17 cellular contexts compared by ENCODE assay signal in genomic region chr11:102191832-102192231, GRCh38.
A peak's percentile ranks its signal among the peaks of the same experiment; 100 is the strongest.
DNase-seq lines count a peak whose midpoint lies in the region; ATAC-seq, FAIRE-seq and TF ChIP-seq lines count a peak whose summit lies in the region.
"Had no signal": no experiment of that assay in that cellular context is flagged by ENCODE, and none has a peak within 500 bp of the region (broad histone marks: within the 10 kb centered on the region; RNA-seq: fewer than 3 reads in every experiment).

No MANE protein-coding gene starts in this region.

- H3K4me2 ChIP-seq in H9 (ENCODE audit: insufficient read depth, insufficient read length, low read length), result no peak overlapping the region
- peak overlapping the region; percentile 56 for H3K4me2 ChIP-seq in HepG2 (ENCODE audit: low read depth, low read length)

- no peaks in the 10 kb centered on the region for H3K27me3 Mint-ChIP-seq in H9 (ENCODE audit: low read depth)
- peaks cover 18% of the 10 kb centered on the region for H3K27me3 Mint-ChIP-seq in activated CD4-positive, alpha-beta T cell treated with anti-CD3 and anti-CD28 coated beads, Interleukin-2, amount 10 ng/mL, durations not matched to agents 7 days and 5 days

- no peak overlapping the region for H2BK15ac ChIP-seq in H9 (ENCODE audit: low read depth, low read length)

- no peak overlapping the region for H2BK12ac ChIP-seq in H9 (ENCODE audit: insufficient read length, low read depth, low read length)

- H3K79me1 ChIP-seq in H9 (ENCODE audit: insufficient read depth, low read depth, low read length, poor library complexity, severe bottlenecking), result peaks cover 4% of the 10 kb centered on the region

- H3K18ac ChIP-seq in H9 (ENCODE audit: insufficient read length, low read depth, low read length), result no peak overlapping the region

- peak overlapping the region in 1 of 3 experiments; percentile 7; a peak in 1 of 6 replicates for H3K4me3 ChIP-seq in HepG2 (replicated peaks in 1 of 3; ENCODE audit: insufficient read depth in 1 of 3, low read depth in 2 of 3, low read length in 3 of 3)
- H3K4me3 ChIP-seq in body of pancreas, result no peak overlapping the region

- H3K9me3 ChIP-seq in H9 (ENCODE audit: control insufficient read depth, low read depth, low read length) (no peaks in the 10 kb centered on the region), HepG2 (ENCODE audit: low read length) (peaks cover 12% of the 10 kb centered on the region; the same call in 1 of the 2 replicates), body of pancreas (no peaks in the 10 kb centered on the region)

- POLR2A ChIA-PET in HepG2 (lab: Yijun Ruan, JAX), result interaction anchor here (1.6 kb wide), 1 partner anchor 76 kb away, joined by 4 read pairs; no protein-coding TSS in a partner anchor
- POLR2A ChIA-PET in activated CD4-positive, alpha-beta T cell treated with anti-CD3 and anti-CD28 coated beads, Interleukin-2, amount 10 ng/mL, durations not matched to agents 7 days and 5 days (lab: Charles Lee), result no interaction called here

- H4K91ac ChIP-seq in H9 (ENCODE audit: insufficient read length, low read depth, low read length), result no peak overlapping the region

- H3K4me3 Mint-ChIP-seq in H9, result no peak overlapping the region
- no peak overlapping the region for H3K4me3 Mint-ChIP-seq in activated CD4-positive, alpha-beta T cell treated with anti-CD3 and anti-CD28 coated beads, Interleukin-2, amount 10 ng/mL, durations not matched to agents 7 days and 5 days
- H3K4me3 Mint-ChIP-seq: B cell; CD4-positive, alpha-beta T cell; HFFc6 had no signal

- H3K27me3 ChIP-seq in H9 (ENCODE audit: insufficient read depth, low read length) (no peaks in the 10 kb centered on the region), HepG2 (ENCODE audit: control insufficient read depth in 1 of 2, insufficient read depth in 2 of 2, low read length in 2 of 2) (no peaks in the 10 kb centered on the region), body of pancreas (no peaks in the 10 kb centered on the region)

- H3K14ac ChIP-seq in H9 (ENCODE audit: insufficient read depth, low read length), result no peak overlapping the region

- TF ChIP-seq POLR2A in HepG2 (IDR thresholded peaks at IDR 0.05; ENCODE audit: insufficient read depth in 1 of 2, low read depth in 2 of 2, low read length in 2 of 2) (no peak), body of pancreas (IDR thresholded peaks at IDR 0.05) (no peak)

- H3K36me3 Mint-ChIP-seq in H9 (ENCODE audit: insufficient read depth in 1 of 3, low read depth in 3 of 3), result peaks cover 11 to 18% (median 17%) of the 10 kb centered on the region in 3 experiments
- no peaks in the 10 kb centered on the region for H3K36me3 Mint-ChIP-seq in activated CD4-positive, alpha-beta T cell treated with anti-CD3 and anti-CD28 coated beads, Interleukin-2, amount 10 ng/mL, durations not matched to agents 7 days and 5 days (ENCODE audit: low read depth)

- WGBS in H9 (ENCODE audit: extremely low coverage, insufficient read length, low lambda C conversion rate), result no CpG with 5 or more reads among the region's 3 CpGs
- WGBS in HepG2 (ENCODE audit: low lambda C conversion rate), result 7% methylated on average over 3 of the region's 3 CpGs
- 74 to 75% methylated on average over 3 of the region's 3 CpGs for WGBS in body of pancreas, 2 donors

- BruUV-seq in HepG2 (replicated peaks; lab: Mats Ljungman, UMichigan), result no TSS peak

- H3K23me2 ChIP-seq in H9 (ENCODE audit: insufficient read length, low read depth, low read length, poor library complexity, severe bottlenecking), result no peaks in the 10 kb centered on the region

- peaks cover 7 to 10% of the 10 kb centered on the region in 2 experiments for H3K9me3 Mint-ChIP-seq in H9
- no peaks in the 10 kb centered on the region for H3K9me3 Mint-ChIP-seq in activated CD4-positive, alpha-beta T cell treated with anti-CD3 and anti-CD28 coated beads, Interleukin-2, amount 10 ng/mL, durations not matched to agents 7 days and 5 days
- H3K9me3 Mint-ChIP-seq: CD4-positive, alpha-beta T cell had no signal

- H3T11ph ChIP-seq in H9 (ENCODE audit: low read length), result no peak overlapping the region

- H2AK5ac ChIP-seq in H9 (ENCODE audit: insufficient read length, low read length), result no peak overlapping the region

- H4K8ac ChIP-seq in H9 (replicated peaks; ENCODE audit: insufficient read length, low read depth, low read length), result no peak overlapping the region

- no peak for FAIRE-seq in HepG2 (lab: Jason Lieb, UNC)
- FAIRE-seq: GM12892, RCC 7860 had no signal

- H2BK5ac ChIP-seq in H9 (ENCODE audit: insufficient read length, low read length), result no peak overlapping the region

- no peak overlapping the region for H4K5ac ChIP-seq in H9 (ENCODE audit: insufficient read length, low read depth, low read length)

- ATAC-seq in HepG2 (peak; percentile 17), body of pancreas (no peak)

- H3K27ac ChIP-seq in H9 (ENCODE audit: insufficient read length, low read depth, low read length) (no peak overlapping the region), HepG2 (ENCODE audit: extremely low read length, insufficient read depth, low read length) (peak overlapping the region; percentile 95), body of pancreas (no peak overlapping the region)

- no peak for TF ChIP-seq RAD21 in HepG2 (CRISPR knock-in tag; IDR thresholded peaks at IDR 0.05)

- H2BK120ac ChIP-seq in H9 (ENCODE audit: low read depth, low read length, poor library complexity, severe bottlenecking), result no peak overlapping the region

- no peaks in the 10 kb centered on the region for H3K79me2 ChIP-seq in H9 (ENCODE audit: insufficient read depth, low read length)
- peaks cover 36% of the 10 kb centered on the region for H3K79me2 ChIP-seq in HepG2 (ENCODE audit: insufficient read depth, low read length)

- H3K23ac ChIP-seq in H9 (ENCODE audit: insufficient read length, low read depth, low read length), result no peak overlapping the region

- peak overlapping the region; percentile 4 to 9 (median 5); a peak in 3 of 7 replicates for H3K27ac Mint-ChIP-seq in H9
- H3K27ac Mint-ChIP-seq in activated CD4-positive, alpha-beta T cell treated with anti-CD3 and anti-CD28 coated beads, Interleukin-2, amount 10 ng/mL, durations not matched to agents 7 days and 5 days, result no peak overlapping the region
- H3K27ac Mint-ChIP-seq: B cell; CD4-positive, alpha-beta T cell had no signal

- no peak for DNase-seq in H9
- DNase-seq in amniotic epithelial cell (ENCODE audit: low read depth), result peak; percentile 9
- peak; percentile 66 for DNase-seq in HepG2 (ENCODE audit: low spot score)
- DNase-seq in renal cortical epithelial cell (ENCODE audit: low read depth), result peak; percentile 55
- no peak for DNase-seq in activated CD4-positive, alpha-beta T cell treated with anti-CD3 and anti-CD28 coated beads, Interleukin-2, amount 10 ng/mL, durations not matched to agents 7 days and 5 days
- DNase-seq in body of pancreas, result no peak
- no peak for DNase-seq in SW480 (ENCODE audit: low spot score)
- DNase-seq: CD4-positive, alpha-beta T cell; DMS79 treated with DMSO at 0.1 percent for 48 hours; GDM1; HFFc6; NCI-H2029 treated with DMSO at 0.1 percent for 48 hours; NCI-H510A treated with DMSO at 0.1 percent for 48 hours; SHP77 had no signal

- TF ChIP-seq EP300 in HepG2 (IDR thresholded peaks at IDR 0.05; ENCODE audit: low read depth in 2 of 2, low read length in 2 of 2) (peak in 1 of 2 experiments; percentile 36; a peak in 1 of 4 replicates), HepG2 (CRISPR knock-in tag; IDR thresholded peaks at IDR 0.05; ENCODE audit: borderline replicate concordance) (no peak)

- no peaks in the 10 kb centered on the region for H4K20me1 ChIP-seq in H9 (ENCODE audit: control insufficient read depth, insufficient read depth, insufficient read length)
- H4K20me1 ChIP-seq in HepG2 (ENCODE audit: insufficient read depth, low read length), result no peaks in the 10 kb centered on the region

- in situ Hi-C loops in HepG2 (cut with HindIII; ENCODE audit: extremely low pct_ligation_motif_present, low pct_unique_long_range_greater_than_20kb), result no loop called here

- no peak overlapping the region for H3K4ac ChIP-seq in H9 (ENCODE audit: low read depth, low read length)

- peaks cover 27% of the 10 kb centered on the region in 2 experiments for H3K4me1 Mint-ChIP-seq in H9
- H3K4me1 Mint-ChIP-seq in activated CD4-positive, alpha-beta T cell treated with anti-CD3 and anti-CD28 coated beads, Interleukin-2, amount 10 ng/mL, durations not matched to agents 7 days and 5 days, result no peaks in the 10 kb centered on the region
- H3K4me1 Mint-ChIP-seq: B cell had no signal

- H2BK20ac ChIP-seq in H9 (ENCODE audit: low read depth, low read length, poor library complexity, severe bottlenecking), result no peak overlapping the region

- peaks cover 2 to 11% of the 10 kb centered on the region in 2 experiments; a peak in 4 of 5 replicates for H3K36me3 ChIP-seq in HepG2 (replicated peaks in 1 of 2; ENCODE audit: control insufficient read depth in 1 of 2, insufficient read depth in 2 of 2, low read length in 2 of 2)
- no peaks in the 10 kb centered on the region for H3K36me3 ChIP-seq in body of pancreas (replicated peaks in 1 of 2; ENCODE audit: insufficient read depth in 1 of 2, low read depth in 2 of 2)

- no peak overlapping the region for H3K56ac ChIP-seq in H9 (ENCODE audit: insufficient read length, low read depth, low read length)

- H3K9ac ChIP-seq in H9 (ENCODE audit: extremely low read depth, insufficient read length, low read length), result no peak overlapping the region
- H3K9ac ChIP-seq in HepG2 (ENCODE audit: insufficient read depth, low read depth, low read length), result peak overlapping the region; percentile 59

- no peak for TF ChIP-seq CTCF in H9 (conservative IDR thresholded peaks at IDR 0.05)
- TF ChIP-seq CTCF in HepG2 (CRISPR knock-in tag; IDR thresholded peaks at IDR 0.05), result no peak
- no peak for TF ChIP-seq CTCF in body of pancreas (IDR thresholded peaks at IDR 0.05)

- CTCF ChIA-PET in HepG2 (lab: Yijun Ruan, JAX; ENCODE audit: low intra/inter-chr PET ratio, low total read pairs), result no interaction called here
- CTCF ChIA-PET in activated CD4-positive, alpha-beta T cell treated with anti-CD3 and anti-CD28 coated beads, Interleukin-2, amount 10 ng/mL, durations not matched to agents 7 days and 5 days (lab: Charles Lee), result interaction anchor here (0.6 kb wide), 1 partner anchor 110 kb away, joined by 3 read pairs; no protein-coding TSS in a partner anchor

- H3K4me1 ChIP-seq in H9 (ENCODE audit: insufficient read depth, low read length) (no peaks in the 10 kb centered on the region; the same call in 1 of the 2 replicates), HepG2 (ENCODE audit: insufficient read depth, low read length) (peaks cover 93% of the 10 kb centered on the region), body of pancreas (peaks cover 13% of the 10 kb centered on the region)

- H2AFZ ChIP-seq in H9 (ENCODE audit: low read length), result no peak overlapping the region
- no peak overlapping the region for H2AFZ ChIP-seq in HepG2 (ENCODE audit: low read length)

- intact Hi-C loops in HepG2 (cut with micrococcal nuclease; ENCODE audit: unreplicated experiment) (loop anchor here (1.0 to 5.0 kb wide), 3 partner anchors 35 to 330 kb away; no protein-coding TSS in a partner anchor), body of pancreas (cut with DNase I) (no loop called here)

TF ChIP-seq in HepG2, 621 proteins besides CTCF, POLR2A, EP300 and RAD21 (continues in another document):
- no peak for TF ChIP-seq ZNF619 (CRISPR knock-in tag; IDR thresholded peaks at IDR 0.05)

Comparison
In these comparisons a context has a peak if more than half of its experiments do, and no peak if none do; other contexts are left out.
1. DNase-seq: peak in amniotic epithelial cell (single experiment), HepG2 (single experiment) and renal cortical epithelial cell (single experiment); none in H9 (single experiment), activated CD4-positive, alpha-beta T cell treated with anti-CD3 and anti-CD28 coated beads, Interleukin-2, amount 10 ng/mL, durations not matched to agents 7 days and 5 days (single experiment), body of pancreas (0 of 4) and SW480 (single experiment).